Comparison of ENCODE assay signal across 16 cellular contexts in the genomic region with DNA sequence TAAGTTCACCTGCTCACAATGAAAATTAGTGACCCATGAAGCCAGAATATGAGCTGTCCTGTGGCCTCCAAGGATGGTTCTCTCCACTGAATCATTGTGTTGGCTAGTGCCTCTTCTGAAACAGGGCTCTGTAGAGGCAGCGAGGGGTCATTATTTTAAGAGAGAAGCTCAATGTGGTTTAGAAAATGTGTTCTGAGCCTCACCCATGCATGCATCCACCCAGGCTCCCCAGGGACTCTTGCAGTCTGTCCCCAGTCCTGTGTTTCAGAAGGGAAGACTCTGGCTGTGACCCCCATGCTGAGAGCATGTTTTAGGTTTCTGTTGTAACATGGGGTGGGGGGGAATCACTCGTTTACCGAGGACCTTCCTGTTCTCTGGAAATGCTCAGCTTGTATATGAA.
DNase-seq lines count a peak whose midpoint lies in the region; ATAC-seq and TF ChIP-seq lines count a peak whose summit lies in the region.
"Had no signal": no experiment of that assay in that cellular context is flagged by ENCODE, and none has a peak within 500 bp of the region (broad histone marks: within the 10 kb centered on the region; RNA-seq: fewer than 3 reads in every experiment).

No MANE protein-coding gene starts in this region.

- ATAC-seq in GM18867 (IDR thresholded peaks at IDR 0.05; ENCODE audit: unreplicated experiment) (peak; percentile 64), GM21529 (IDR thresholded peaks at IDR 0.05; ENCODE audit: unreplicated experiment) (peak; percentile 92), HG03108 (IDR thresholded peaks at IDR 0.05; ENCODE audit: unreplicated experiment) (peak; percentile 91)
- ATAC-seq: K562; psoas muscle; stimulated activated naive CD8-positive, alpha-beta T cell treated with anti-CD3 and anti-CD28 coated beads, Interleukin-15, amount 100 ng/mL, for 72 hours had no signal

- H3K4me1 Mint-ChIP-seq in nephron progenitor cell: no peaks in the 10 kb centered on the region
- H3K4me1 Mint-ChIP-seq: stimulated activated naive CD8-positive, alpha-beta T cell treated with anti-CD3 and anti-CD28 coated beads, Interleukin-15, amount 100 ng/mL, for 72 hours had no signal

- H3K9me3 Mint-ChIP-seq in nephron progenitor cell: peaks cover 8% of the 10 kb centered on the region
- H3K9me3 Mint-ChIP-seq: CD4-positive, alpha-beta T cell; stimulated activated naive CD8-positive, alpha-beta T cell treated with anti-CD3 and anti-CD28 coated beads, Interleukin-15, amount 100 ng/mL, for 72 hours had no signal

- no peak for TF ChIP-seq CTCF in nephron progenitor cell (IDR thresholded peaks at IDR 0.05)

- DNase-seq in germinal center (ENCODE audit: low spot score): peak; percentile 79
- no peak for DNase-seq in putamen (ENCODE audit: low spot score)
- no peak for DNase-seq in NCI-H526 treated with DMSO at 0.1 percent for 48 hours (lab: John Stamatoyannopoulos, UW)
- DNase-seq in stimulated activated naive CD4-positive, alpha-beta T cell treated with Interleukin-2 at 50 U/mL for 16 hours (lab: John Stamatoyannopoulos, UW): no peak
- DNase-seq in nephron progenitor cell: no peak
- DNase-seq: activated CD4-positive, alpha-beta T cell treated with anti-CD3 and anti-CD28 coated beads for 48 hours; activated effector memory CD4-positive, alpha-beta T cell treated with anti-CD3 and anti-CD28 coated beads, Interleukin-2, amount 50 U/mL, for 16 hours; caudate nucleus; CD4-positive, alpha-beta T cell; NCI-H187 treated with DMSO at 0.1 percent for 48 hours; psoas muscle; stimulated activated naive CD8-positive, alpha-beta T cell treated with anti-CD3 and anti-CD28 coated beads, Interleukin-15, amount 100 ng/mL, for 72 hours had no signal

- H3K27ac Mint-ChIP-seq in nephron progenitor cell: no peak overlapping the region
- H3K27ac Mint-ChIP-seq: CD4-positive, alpha-beta T cell; stimulated activated naive CD8-positive, alpha-beta T cell treated with anti-CD3 and anti-CD28 coated beads, Interleukin-15, amount 100 ng/mL, for 72 hours had no signal

- peaks cover 29% of the 10 kb centered on the region for H3K36me3 Mint-ChIP-seq in nephron progenitor cell (ENCODE audit: low read depth)

- H3K4me3 Mint-ChIP-seq in nephron progenitor cell: no peak overlapping the region
- H3K4me3 Mint-ChIP-seq: CD4-positive, alpha-beta T cell; stimulated activated naive CD8-positive, alpha-beta T cell treated with anti-CD3 and anti-CD28 coated beads, Interleukin-15, amount 100 ng/mL, for 72 hours had no signal

- H3K27me3 Mint-ChIP-seq in nephron progenitor cell (ENCODE audit: low read depth, poor library complexity): no peaks in the 10 kb centered on the region
- H3K27me3 Mint-ChIP-seq: CD4-positive, alpha-beta T cell; stimulated activated naive CD8-positive, alpha-beta T cell treated with anti-CD3 and anti-CD28 coated beads, Interleukin-15, amount 100 ng/mL, for 72 hours had no signal
